In the genomic region with DNA sequence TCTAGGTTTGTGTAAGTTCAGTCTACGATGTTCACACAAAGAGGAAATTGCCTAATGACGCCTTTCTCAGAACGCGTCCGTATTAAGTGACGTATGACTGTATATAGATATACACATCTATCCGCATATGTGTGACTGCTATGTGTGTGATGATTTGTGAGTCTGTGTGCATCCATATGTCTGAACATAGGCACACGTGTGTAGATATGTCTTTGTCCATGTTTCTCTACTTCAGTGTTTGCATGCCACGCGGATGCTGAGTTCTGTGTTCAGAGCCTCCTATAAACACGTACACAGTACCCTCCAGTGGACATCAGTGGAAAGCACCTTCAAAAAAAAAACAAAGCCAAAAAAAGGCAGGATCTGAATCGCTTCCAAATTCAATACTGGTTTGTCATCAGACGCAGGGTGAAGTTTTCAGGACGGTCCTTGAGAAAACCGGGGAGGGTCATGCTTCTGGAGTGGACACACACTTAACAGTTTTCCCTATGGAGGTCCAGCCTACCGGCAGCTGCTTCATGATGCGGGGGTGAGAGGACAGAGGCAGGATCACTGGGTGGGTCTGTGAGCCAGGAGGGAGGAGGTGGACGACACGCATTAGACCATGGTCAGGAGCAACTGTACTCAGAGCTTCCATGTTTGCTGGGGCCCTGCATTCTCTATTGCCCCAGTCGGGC, we compare ENCODE assay signal across 8 cellular contexts. TPM values are rescaled to one million over a fixed set of nuclear protein-coding genes. Genes with fewer than 3 reads are reported as not detected.
A peak's percentile ranks its signal among the peaks of the same experiment; 100 is the strongest.
DNase-seq lines count a peak whose midpoint lies in the region; ATAC-seq and TF ChIP-seq lines count a peak whose summit lies in the region.

No MANE protein-coding gene starts in this region.

- H3K79me2 ChIP-seq in OCI-LY3 (ENCODE audit: low read length) = no peaks in the 10 kb centered on the region

- WGBS in body of pancreas, 2 donors = 36 to 40% methylated on average over 19 to 20 of the region's 20 CpGs

- peak in 4 of 5 donors; percentile 15 to 30 (median 24) for DNase-seq in CD4-positive, alpha-beta memory T cell
- DNase-seq in KG1 (lab: John Stamatoyannopoulos, UW) (peak; percentile 23), body of pancreas (peak; percentile 56 to 78 (median 74)), iPS-NIHi11 (ENCODE audit: low spot score) (peak; percentile 44)
- DNase-seq in stimulated activated effector memory CD8-positive, alpha-beta T cell treated with anti-CD3 and anti-CD28 coated beads, Interleukin-12 subunit alpha, Interleukin-12 subunit beta, amount 100 ng/mL, for 72 hours (ENCODE audit: low spot score in 2 of 2) = no peak

- no peak overlapping the region for H3K4me2 ChIP-seq in OCI-LY3 (ENCODE audit: low read length)

- no peaks in the 10 kb centered on the region for H3K36me3 Mint-ChIP-seq in CD4-positive, alpha-beta memory T cell
- no peaks in the 10 kb centered on the region for H3K36me3 Mint-ChIP-seq in stimulated activated effector memory CD8-positive, alpha-beta T cell treated with anti-CD3 and anti-CD28 coated beads, Interleukin-12 subunit alpha, Interleukin-12 subunit beta, amount 100 ng/mL, for 72 hours

- H3K36me3 ChIP-seq in CD4-positive, alpha-beta memory T cell (ENCODE audit: insufficient read depth, low read length) = no peaks in the 10 kb centered on the region
- H3K36me3 ChIP-seq in OCI-LY3 (replicated peaks; ENCODE audit: low read depth, low read length) (no peaks in the 10 kb centered on the region), body of pancreas (replicated peaks in 1 of 2; ENCODE audit: insufficient read depth in 1 of 2, low read depth in 2 of 2) (no peaks in the 10 kb centered on the region)

- no peaks in the 10 kb centered on the region for H4K20me1 ChIP-seq in OCI-LY3 (ENCODE audit: insufficient read depth, low read length)

- peak overlapping the region in 4 of 7 donors; percentile 10 to 53 (median 48) for H3K27ac Mint-ChIP-seq in CD4-positive, alpha-beta memory T cell
- H3K27ac Mint-ChIP-seq in stimulated activated effector memory CD8-positive, alpha-beta T cell treated with anti-CD3 and anti-CD28 coated beads, Interleukin-12 subunit alpha, Interleukin-12 subunit beta, amount 100 ng/mL, for 72 hours = no peak overlapping the region

- H3K4me3 ChIP-seq in CD4-positive, alpha-beta memory T cell (ENCODE audit: low read length in 2 of 2) = no peak overlapping the region
- H3K4me3 ChIP-seq in OCI-LY3 (ENCODE audit: low read length) (no peak overlapping the region), body of pancreas (no peak overlapping the region)

- TF ChIP-seq CTCF in OCI-LY3 (IDR thresholded peaks at IDR 0.05; ENCODE audit: low read depth, low read length) (peak; percentile 66), body of pancreas (IDR thresholded peaks at IDR 0.05) (peak; percentile 34 to 93 (median 78))

- H3K9me3 Mint-ChIP-seq in CD4-positive, alpha-beta memory T cell = no peaks in the 10 kb centered on the region
- no peaks in the 10 kb centered on the region for H3K9me3 Mint-ChIP-seq in stimulated activated effector memory CD8-positive, alpha-beta T cell treated with anti-CD3 and anti-CD28 coated beads, Interleukin-12 subunit alpha, Interleukin-12 subunit beta, amount 100 ng/mL, for 72 hours

- H3K4me1 ChIP-seq in CD4-positive, alpha-beta memory T cell (ENCODE audit: insufficient read depth, low read length) = no peaks in the 10 kb centered on the region
- H3K4me1 ChIP-seq in OCI-LY3 (ENCODE audit: low read length) = no peaks in the 10 kb centered on the region
- peaks cover 5% of the 10 kb centered on the region for H3K4me1 ChIP-seq in body of pancreas

- peaks cover 1 to 4% of the 10 kb centered on the region in 2 donors for H3K27me3 Mint-ChIP-seq in CD4-positive, alpha-beta memory T cell

- no peak overlapping the region for H2AFZ ChIP-seq in OCI-LY3 (ENCODE audit: low read depth, low read length)

- POLR2A ChIA-PET in CD4-positive, alpha-beta memory T cell (lab: Charles Lee; ENCODE audit: partially characterized antibody) = no interaction called here

- H3K9ac ChIP-seq in OCI-LY3 (ENCODE audit: low read length) = no peak overlapping the region

- no peaks in the 10 kb centered on the region for H3K27me3 ChIP-seq in CD4-positive, alpha-beta memory T cell (ENCODE audit: insufficient read depth, low read length)
- H3K27me3 ChIP-seq in OCI-LY3 (ENCODE audit: low read depth, low read length) (0 out of 2 replicates have a peak, but pooled peaks cover 3% of the 10 kb centered on the region), body of pancreas (no peaks in the 10 kb centered on the region)

- intact Hi-C loops in CD4-positive, alpha-beta memory T cell (cut with micrococcal nuclease) = loop anchor here (1.0 to 2.0 kb wide), 2 partner anchors 274 to 450 kb away; no protein-coding TSS in a partner anchor
- intact Hi-C loops in body of pancreas (cut with DNase I) = loop anchor here (10.0 kb wide), 1 partner anchor 618 kb away; no protein-coding TSS in a partner anchor

- peaks cover 2 to 6% (median 4%) of the 10 kb centered on the region in 4 donors for H3K4me1 Mint-ChIP-seq in CD4-positive, alpha-beta memory T cell
- H3K4me1 Mint-ChIP-seq in stimulated activated effector memory CD8-positive, alpha-beta T cell treated with anti-CD3 and anti-CD28 coated beads, Interleukin-12 subunit alpha, Interleukin-12 subunit beta, amount 100 ng/mL, for 72 hours = peaks cover 5% of the 10 kb centered on the region

- ATAC-seq in GM18907 (IDR thresholded peaks at IDR 0.05; ENCODE audit: unreplicated experiment) = peak; percentile 62
- peak; percentile 94 for ATAC-seq in body of pancreas
- ATAC-seq in stimulated activated effector memory CD8-positive, alpha-beta T cell treated with anti-CD3 and anti-CD28 coated beads, Interleukin-12 subunit alpha, Interleukin-12 subunit beta, amount 100 ng/mL, for 72 hours = peak; percentile 65
- ATAC-seq in HG03108 (IDR thresholded peaks at IDR 0.05; ENCODE audit: unreplicated experiment) = no peak

- TF ChIP-seq POLR2A in body of pancreas (IDR thresholded peaks at IDR 0.05) = no peak

- peak overlapping the region in 7 of 8 donors; percentile 41 to 73 (median 66) for H3K4me3 Mint-ChIP-seq in CD4-positive, alpha-beta memory T cell
- no peak overlapping the region for H3K4me3 Mint-ChIP-seq in stimulated activated effector memory CD8-positive, alpha-beta T cell treated with anti-CD3 and anti-CD28 coated beads, Interleukin-12 subunit alpha, Interleukin-12 subunit beta, amount 100 ng/mL, for 72 hours

- H3K27ac ChIP-seq in CD4-positive, alpha-beta memory T cell (ENCODE audit: low read depth, low read length) = no peak overlapping the region
- H3K27ac ChIP-seq in OCI-LY3 (ENCODE audit: low read length) = no peak overlapping the region
- no peak overlapping the region for H3K27ac ChIP-seq in body of pancreas

- H3K9me3 ChIP-seq in CD4-positive, alpha-beta memory T cell (ENCODE audit: control insufficient read depth in 1 of 2, low read length in 2 of 2) = no peaks in the 10 kb centered on the region
- H3K9me3 ChIP-seq in OCI-LY3 (ENCODE audit: insufficient read depth, low read length) (no peaks in the 10 kb centered on the region), body of pancreas (no peaks in the 10 kb centered on the region)

- CTCF ChIA-PET in CD4-positive, alpha-beta memory T cell (lab: Charles Lee; ENCODE audit: partially characterized antibody) = interaction anchor here (1.1 to 1.3 kb wide), 3 partner anchors 275 to 454 kb away, joined by 3 to 5 read pairs (median 5); no protein-coding TSS in a partner anchor

RNA-seq across cellular contexts. Expression of gene ALDH1B1, which starts 29.5 kb away (rescaled TPM):
- 1 to 10 TPM; 3.6 to 4.1 TPM for total RNA-seq in CD4-positive, alpha-beta memory T cell
- polyA plus RNA-seq in CD4-positive, alpha-beta memory T cell = 10 to 100 TPM; 10.5 TPM
- 10 to 100 TPM; 11.7 to 17.5 TPM for total RNA-seq in body of pancreas

Comparison
In these comparisons a context has a peak if more than half of its experiments do, and no peak if none do; other contexts are left out.
1. DNase-seq: peak in CD4-positive, alpha-beta memory T cell (4 of 5), KG1 (single experiment), body of pancreas (4 of 4) and iPS-NIHi11 (single experiment); none in stimulated activated effector memory CD8-positive, alpha-beta T cell treated with anti-CD3 and anti-CD28 coated beads, Interleukin-12 subunit alpha, Interleukin-12 subunit beta, amount 100 ng/mL, for 72 hours (0 of 2).